In the genomic region with DNA sequence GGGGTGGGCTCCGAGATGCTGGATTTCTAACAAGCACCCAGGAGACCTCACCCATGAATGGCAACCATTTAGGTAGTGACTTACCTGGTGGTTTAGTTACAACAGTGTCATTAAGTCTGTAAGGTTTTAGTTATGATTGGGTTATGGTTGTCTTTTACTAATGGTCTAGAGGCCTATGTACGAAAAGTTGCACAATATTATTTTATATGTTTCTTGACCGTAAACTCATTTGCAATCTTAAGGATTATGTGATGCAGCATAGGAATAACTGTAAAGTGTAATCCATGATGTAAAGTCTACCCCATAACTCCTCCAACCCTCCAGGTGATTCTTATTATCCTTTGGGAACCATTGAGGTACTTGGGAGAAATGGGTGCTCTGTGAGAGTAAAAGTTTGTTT, we compare ENCODE assay signal across 23 cellular contexts.
A peak's percentile ranks its signal among the peaks of the same experiment; 100 is the strongest.
DNase-seq lines count a peak whose midpoint lies in the region; ATAC-seq, FAIRE-seq and TF ChIP-seq lines count a peak whose summit lies in the region.
"Had no signal": no experiment of that assay in that cellular context is flagged by ENCODE, and none has a peak within 500 bp of the region (broad histone marks: within the 10 kb centered on the region; RNA-seq: fewer than 3 reads in every experiment).

No MANE protein-coding gene starts in this region.

- POLR2A ChIA-PET in HepG2 (lab: Yijun Ruan, JAX) = no interaction called here

- no peak for TF ChIP-seq EP300 in HepG2 (IDR thresholded peaks at IDR 0.05; ENCODE audit: low read depth in 2 of 2, low read length in 2 of 2)
- TF ChIP-seq EP300 in HepG2 (CRISPR knock-in tag; IDR thresholded peaks at IDR 0.05; ENCODE audit: borderline replicate concordance) = no peak

- TF ChIP-seq POLR2A in HepG2 (IDR thresholded peaks at IDR 0.05; ENCODE audit: insufficient read depth in 1 of 2, low read depth in 2 of 2, low read length in 2 of 2) (no peak), right lobe of liver (IDR thresholded peaks at IDR 0.05) (no peak)

- H3K9me3 ChIP-seq in HepG2 (ENCODE audit: low read length) = no peaks in the 10 kb centered on the region
- no peaks in the 10 kb centered on the region for H3K9me3 ChIP-seq in right lobe of liver
- H3K9me3 ChIP-seq in Karpas-422 (ENCODE audit: low read length) = no peaks in the 10 kb centered on the region
- H3K9me3 ChIP-seq: BE2C had no signal

- ATAC-seq in HepG2 = no peak
- ATAC-seq in right lobe of liver = no peak
- no peak for ATAC-seq in central memory CD8-positive, alpha-beta T cell (replicated peaks; ENCODE audit: extremely low read depth, poor library complexity, severe bottlenecking)
- ATAC-seq in stimulated activated naive B cell treated with anti-CD40 and anti-IgM and Interleukin-4, amounts not matched to agents 10 μg/mL and 1 μg/mL and 100 μg/mL, for 72 hours (replicated peaks) = no peak
- ATAC-seq: GM12878, GM23338, HCT116 had no signal

- no peaks in the 10 kb centered on the region for H3K79me2 ChIP-seq in HepG2 (ENCODE audit: insufficient read depth, low read length)
- H3K79me2 ChIP-seq in Karpas-422 (ENCODE audit: low read length) = no peaks in the 10 kb centered on the region

- no peaks in the 10 kb centered on the region for H3K4me1 ChIP-seq in HepG2 (ENCODE audit: insufficient read depth, low read length)
- H3K4me1 ChIP-seq in right lobe of liver = no peaks in the 10 kb centered on the region
- H3K4me1 ChIP-seq in Karpas-422 (ENCODE audit: low read length) = peaks cover 95% of the 10 kb centered on the region
- H3K4me1 ChIP-seq: BE2C had no signal

- H3K9me3 Mint-ChIP-seq in central memory CD8-positive, alpha-beta T cell = no peaks in the 10 kb centered on the region
- no peaks in the 10 kb centered on the region for H3K9me3 Mint-ChIP-seq in stimulated activated naive B cell treated with anti-CD40 and anti-IgM and Interleukin-4, amounts not matched to agents 10 μg/mL and 1 μg/mL and 100 μg/mL, for 72 hours
- H3K9me3 Mint-ChIP-seq in activated T-cell treated with anti-CD3 and anti-CD28 coated beads, Interleukin-2, amount 50 U/mL, for 24 hours = no peaks in the 10 kb centered on the region
- H3K9me3 Mint-ChIP-seq: CD4-positive, alpha-beta T cell; CD8-positive, alpha-beta memory T cell; GM23338; H9 had no signal

- peak overlapping the region; percentile 26 for H3K27ac Mint-ChIP-seq in central memory CD8-positive, alpha-beta T cell (ENCODE audit: low read depth)
- H3K27ac Mint-ChIP-seq in stimulated activated naive B cell treated with anti-CD40 and anti-IgM and Interleukin-4, amounts not matched to agents 10 μg/mL and 1 μg/mL and 100 μg/mL, for 72 hours = peak overlapping the region; percentile 78
- H3K27ac Mint-ChIP-seq in activated T-cell treated with anti-CD3 and anti-CD28 coated beads, Interleukin-2, amount 50 U/mL, for 24 hours = no peak overlapping the region
- H3K27ac Mint-ChIP-seq: CD4-positive, alpha-beta T cell; CD8-positive, alpha-beta memory T cell; GM23338; H9 had no signal

- H3K27me3 ChIP-seq in HepG2 (ENCODE audit: control insufficient read depth in 1 of 2, insufficient read depth in 2 of 2, low read length in 2 of 2) (no peaks in the 10 kb centered on the region), right lobe of liver (no peaks in the 10 kb centered on the region), Karpas-422 (ENCODE audit: low read length) (no peaks in the 10 kb centered on the region)
- H3K27me3 ChIP-seq: BE2C had no signal

- intact Hi-C loops in HepG2 (cut with micrococcal nuclease; ENCODE audit: unreplicated experiment) (no loop called here), right lobe of liver (cut with DNase I) (no loop called here)

- H3K36me3 ChIP-seq in HepG2 (replicated peaks in 1 of 2; ENCODE audit: control insufficient read depth in 1 of 2, insufficient read depth in 2 of 2, low read length in 2 of 2) (no peaks in the 10 kb centered on the region), right lobe of liver (no peaks in the 10 kb centered on the region), Karpas-422 (ENCODE audit: insufficient read depth, low read length) (no peaks in the 10 kb centered on the region)
- H3K36me3 ChIP-seq: BE2C had no signal

- H3K36me3 Mint-ChIP-seq in central memory CD8-positive, alpha-beta T cell (ENCODE audit: insufficient read depth) = no peaks in the 10 kb centered on the region
- H3K36me3 Mint-ChIP-seq in stimulated activated naive B cell treated with anti-CD40 and anti-IgM and Interleukin-4, amounts not matched to agents 10 μg/mL and 1 μg/mL and 100 μg/mL, for 72 hours = no peaks in the 10 kb centered on the region
- H3K36me3 Mint-ChIP-seq in activated T-cell treated with anti-CD3 and anti-CD28 coated beads, Interleukin-2, amount 50 U/mL, for 24 hours (ENCODE audit: low read depth) = no peaks in the 10 kb centered on the region
- H3K36me3 Mint-ChIP-seq: CD8-positive, alpha-beta memory T cell had no signal

- H2AFZ ChIP-seq in HepG2 (ENCODE audit: low read length) (no peak overlapping the region), Karpas-422 (ENCODE audit: low read length) (peak overlapping the region; percentile 44)

- no peak for DNase-seq in HepG2 (ENCODE audit: low spot score)
- DNase-seq in right lobe of liver = no peak
- DNase-seq in Karpas-422 = no peak
- no peak for DNase-seq in central memory CD8-positive, alpha-beta T cell (ENCODE audit: low spot score in 2 of 2)
- DNase-seq in stimulated activated naive B cell treated with anti-CD40 and anti-IgM and Interleukin-4, amounts not matched to agents 10 μg/mL and 1 μg/mL and 100 μg/mL, for 72 hours = no peak
- DNase-seq in activated T-cell treated with anti-CD3 and anti-CD28 coated beads, Interleukin-2, amount 50 U/mL, for 24 hours = no peak
- DNase-seq in AML-193 (lab: John Stamatoyannopoulos, UW) = no peak
- DNase-seq in dermis blood vessel endothelial cell = no peak
- DNase-seq: BE2C; CD4-positive, alpha-beta T cell; CD8-positive, alpha-beta memory T cell; DMS79; EL; GDM1; H9 had no signal

- no TSS peak for BruUV-seq in HepG2 (replicated peaks; lab: Mats Ljungman, UMichigan)

- CTCF ChIA-PET in HepG2 (lab: Yijun Ruan, JAX; ENCODE audit: low intra/inter-chr PET ratio, low total read pairs) = no interaction called here

- H4K20me1 ChIP-seq in HepG2 (ENCODE audit: insufficient read depth, low read length) (no peaks in the 10 kb centered on the region), Karpas-422 (ENCODE audit: insufficient read depth, low read depth, low read length) (no peaks in the 10 kb centered on the region)

- H3K27ac ChIP-seq in HepG2 (ENCODE audit: extremely low read length, insufficient read depth, low read length) (no peak overlapping the region), right lobe of liver (no peak overlapping the region), Karpas-422 (ENCODE audit: low read length) (peak overlapping the region; percentile 98)
- H3K27ac ChIP-seq: 22Rv1, C4-2B had no signal

- H3K4me3 Mint-ChIP-seq in central memory CD8-positive, alpha-beta T cell = no peak overlapping the region
- H3K4me3 Mint-ChIP-seq in stimulated activated naive B cell treated with anti-CD40 and anti-IgM and Interleukin-4, amounts not matched to agents 10 μg/mL and 1 μg/mL and 100 μg/mL, for 72 hours = no peak overlapping the region
- no peak overlapping the region for H3K4me3 Mint-ChIP-seq in activated T-cell treated with anti-CD3 and anti-CD28 coated beads, Interleukin-2, amount 50 U/mL, for 24 hours
- H3K4me3 Mint-ChIP-seq: CD4-positive, alpha-beta T cell; CD8-positive, alpha-beta memory T cell; GM23338; H9 had no signal

- in situ Hi-C loops in HepG2 (cut with HindIII; ENCODE audit: extremely low pct_ligation_motif_present, low pct_unique_long_range_greater_than_20kb) = no loop called here

- FAIRE-seq in HepG2 (lab: Jason Lieb, UNC) = no peak
- FAIRE-seq: A204.1, D721Med, GM12878, GM19239 had no signal

- H3K9ac ChIP-seq in HepG2 (ENCODE audit: insufficient read depth, low read depth, low read length) (no peak overlapping the region), Karpas-422 (ENCODE audit: low read length) (no peak overlapping the region)

- WGBS in HepG2 (ENCODE audit: low lambda C conversion rate) = 27% methylated on average over 3 of the region's 3 CpGs
- 75% methylated on average over 3 of the region's 3 CpGs for WGBS in right lobe of liver (ENCODE audit: insufficient coverage, low coverage, low lambda C conversion rate, missing lambda C conversion rate)

- no peak for TF ChIP-seq CTCF in HepG2 (CRISPR knock-in tag; IDR thresholded peaks at IDR 0.05)
- TF ChIP-seq CTCF in right lobe of liver (IDR thresholded peaks at IDR 0.05) = no peak

- no peaks in the 10 kb centered on the region for H3K9me2 ChIP-seq in Karpas-422 (replicated peaks; ENCODE audit: insufficient read depth, low read length)

- no peaks in the 10 kb centered on the region for H3K4me1 Mint-ChIP-seq in central memory CD8-positive, alpha-beta T cell
- H3K4me1 Mint-ChIP-seq in stimulated activated naive B cell treated with anti-CD40 and anti-IgM and Interleukin-4, amounts not matched to agents 10 μg/mL and 1 μg/mL and 100 μg/mL, for 72 hours = peaks cover 20 to 30% of the 10 kb centered on the region in 2 donors
- H3K4me1 Mint-ChIP-seq in activated T-cell treated with anti-CD3 and anti-CD28 coated beads, Interleukin-2, amount 50 U/mL, for 24 hours (ENCODE audit: low read depth) = no peaks in the 10 kb centered on the region
- H3K4me1 Mint-ChIP-seq: CD8-positive, alpha-beta memory T cell; GM23338; H9 had no signal

- H3K4me3 ChIP-seq in HepG2 (replicated peaks in 1 of 3; ENCODE audit: insufficient read depth in 1 of 3, low read depth in 2 of 3, low read length in 3 of 3) (no peak overlapping the region), right lobe of liver (no peak overlapping the region), Karpas-422 (ENCODE audit: low read length) (no peak overlapping the region)
- H3K4me3 ChIP-seq: GM12878, GM23338 had no signal

- H3K27me3 Mint-ChIP-seq in central memory CD8-positive, alpha-beta T cell = no peaks in the 10 kb centered on the region
- H3K27me3 Mint-ChIP-seq in stimulated activated naive B cell treated with anti-CD40 and anti-IgM and Interleukin-4, amounts not matched to agents 10 μg/mL and 1 μg/mL and 100 μg/mL, for 72 hours = no peaks in the 10 kb centered on the region
- H3K27me3 Mint-ChIP-seq in activated T-cell treated with anti-CD3 and anti-CD28 coated beads, Interleukin-2, amount 50 U/mL, for 24 hours = peaks cover 6% of the 10 kb centered on the region
- H3K27me3 Mint-ChIP-seq: CD4-positive, alpha-beta T cell; CD8-positive, alpha-beta memory T cell had no signal

- TF ChIP-seq RAD21 in HepG2 (CRISPR knock-in tag; IDR thresholded peaks at IDR 0.05) = no peak

- H3K4me2 ChIP-seq in HepG2 (ENCODE audit: low read depth, low read length) (no peak overlapping the region), Karpas-422 (ENCODE audit: low read depth, low read length, poor library complexity, severe bottlenecking) (no peak overlapping the region)
- H3K4me2 ChIP-seq: GM23338 had no signal

TF ChIP-seq in HepG2, 621 proteins besides CTCF, POLR2A, EP300 and RAD21:
- peak; percentile 50; the same call in 1 of the 2 replicates for TF ChIP-seq CEBPB (IDR thresholded peaks at IDR 0.05; ENCODE audit: borderline replicate concordance, low read depth, low read length)
- TF ChIP-seq ZNF564 (CRISPR knock-in tag; IDR thresholded peaks at IDR 0.05) = no peak
